Comparison of ENCODE assay signal across 12 cellular contexts in the genomic region with DNA sequence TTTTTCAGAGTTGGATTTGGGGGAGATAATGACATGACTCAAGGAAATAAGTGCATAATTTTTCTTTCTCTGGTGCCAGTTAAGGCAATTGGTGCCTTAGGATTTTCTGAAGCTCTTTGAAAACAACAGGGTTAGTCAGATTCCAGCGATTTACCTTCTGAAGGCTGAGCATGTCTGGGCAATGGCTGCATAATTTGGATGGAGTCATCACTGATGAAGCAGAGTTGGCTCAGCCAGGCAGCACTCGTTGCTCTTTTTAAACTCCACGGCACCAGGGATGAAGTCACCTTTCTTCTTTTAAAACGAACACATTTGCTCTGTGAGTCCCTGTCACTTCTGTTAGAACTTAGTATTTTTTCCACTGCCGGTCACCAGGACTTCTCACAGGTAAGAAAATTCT.
A peak's percentile ranks its signal among the peaks of the same experiment; 100 is the strongest.
DNase-seq lines count a peak whose midpoint lies in the region; ATAC-seq and TF ChIP-seq lines count a peak whose summit lies in the region.
"Had no signal": no experiment of that assay in that cellular context is flagged by ENCODE, and none has a peak within 500 bp of the region (broad histone marks: within the 10 kb centered on the region; RNA-seq: fewer than 3 reads in every experiment).

No MANE protein-coding gene starts in this region.

- H3K27me3 ChIP-seq in osteoblast (ENCODE audit: insufficient read depth, low read length) = peaks cover 12% of the 10 kb centered on the region
- H3K27me3 ChIP-seq in thyroid gland = no peaks in the 10 kb centered on the region
- no peaks in the 10 kb centered on the region for H3K27me3 ChIP-seq in CD4-positive, alpha-beta T cell (ENCODE audit: control insufficient read depth, insufficient read depth, low read length)

- POLR2A ChIA-PET in CD4-positive, alpha-beta T cell (lab: Charles Lee) = no interaction called here

- H3K4me3 ChIP-seq in osteoblast (ENCODE audit: insufficient read depth, low read length) (no peak overlapping the region), thyroid gland (replicated peaks in 1 of 3) (no peak overlapping the region)

- H3K4me1 ChIP-seq in osteoblast (ENCODE audit: insufficient read depth, low read length) (no peaks in the 10 kb centered on the region), thyroid gland (no peaks in the 10 kb centered on the region)

- TF ChIP-seq POLR2A in thyroid gland (IDR thresholded peaks at IDR 0.05) = no peak

- no peaks in the 10 kb centered on the region for H3K36me3 Mint-ChIP-seq in CD4-positive, alpha-beta T cell (ENCODE audit: low read depth)
- H3K36me3 Mint-ChIP-seq: CD4-positive, CD25-positive, alpha-beta regulatory T cell had no signal

- no peaks in the 10 kb centered on the region for H3K27me3 Mint-ChIP-seq in CD4-positive, alpha-beta T cell

- H3K4me3 Mint-ChIP-seq in CD4-positive, alpha-beta T cell = no peak overlapping the region
- H3K4me3 Mint-ChIP-seq: CD4-positive, CD25-positive, alpha-beta regulatory T cell; T-helper 2 cell treated with Interferon-gamma antibody and Interleukin-4, amounts not matched to agents 5 μg/mL and 100 μg/mL, for 36 hours had no signal

- H3K4me2 ChIP-seq in osteoblast (ENCODE audit: insufficient read depth, low read length) = peak overlapping the region; percentile 22

- CTCF ChIA-PET in CD4-positive, alpha-beta T cell (lab: Charles Lee) = interaction anchor here (1.1 kb wide), 1 partner anchor 10 kb away, joined by 3 read pairs; no protein-coding TSS in a partner anchor

- no peaks in the 10 kb centered on the region for H3K36me3 ChIP-seq in osteoblast (ENCODE audit: insufficient read depth, low read length)
- H3K36me3 ChIP-seq in thyroid gland = no peaks in the 10 kb centered on the region

- no peaks in the 10 kb centered on the region for H4K20me1 ChIP-seq in osteoblast (ENCODE audit: insufficient read depth, low read length)

- TF ChIP-seq CTCF in osteoblast (IDR thresholded peaks at IDR 0.05; ENCODE audit: extremely low read depth, low read depth, low read length) = no peak
- no peak for TF ChIP-seq CTCF in thyroid gland (IDR thresholded peaks at IDR 0.05)
- no peak for TF ChIP-seq CTCF in CD4-positive, alpha-beta T cell (IDR thresholded peaks at IDR 0.05)

- peak; percentile 63 for DNase-seq in ELR (ENCODE audit: low read depth)
- peak; percentile 24 for DNase-seq in NCI-H2171 (lab: John Stamatoyannopoulos, UW)
- DNase-seq in dedifferentiated amniotic fluid mesenchymal stem cell (ENCODE audit: extremely low spot score) = peak; percentile 33
- DNase-seq in osteoblast (ENCODE audit: insufficient read length, low spot score, missing footprints) = no peak
- DNase-seq in thyroid gland = no peak
- DNase-seq in CD4-positive, alpha-beta T cell = no peak
- DNase-seq: activated CD8-positive, alpha-beta memory T cell treated with anti-CD3 and anti-CD28 coated beads, Interleukin-2, amount 50 U/mL, for 4 hours; CD4-positive, CD25-positive, alpha-beta regulatory T cell; stimulated activated naive CD4-positive, alpha-beta T cell had no signal

- ATAC-seq in HG02870 (IDR thresholded peaks at IDR 0.05; ENCODE audit: unreplicated experiment) = no peak
- no peak for ATAC-seq in CD4-positive, alpha-beta T cell (ENCODE audit: poor library complexity)
- no peak for ATAC-seq in HG03025 (IDR thresholded peaks at IDR 0.05; ENCODE audit: low FRiP score, unreplicated experiment)

- H2AFZ ChIP-seq in osteoblast (ENCODE audit: low read length) = peak overlapping the region; percentile 23

- no peak overlapping the region for H3K27ac Mint-ChIP-seq in CD4-positive, alpha-beta T cell
- H3K27ac Mint-ChIP-seq: CD4-positive, CD25-positive, alpha-beta regulatory T cell; T-helper 2 cell treated with Interferon-gamma antibody and Interleukin-4, amounts not matched to agents 5 μg/mL and 100 μg/mL, for 36 hours had no signal

- H3K9me3 Mint-ChIP-seq in CD4-positive, alpha-beta T cell = no peaks in the 10 kb centered on the region
- H3K9me3 Mint-ChIP-seq: T-helper 2 cell treated with Interferon-gamma antibody and Interleukin-4, amounts not matched to agents 5 μg/mL and 100 μg/mL, for 36 hours had no signal

- no peaks in the 10 kb centered on the region for H3K9me3 ChIP-seq in osteoblast (ENCODE audit: low read depth, low read length)
- no peaks in the 10 kb centered on the region for H3K9me3 ChIP-seq in thyroid gland
- no peaks in the 10 kb centered on the region for H3K9me3 ChIP-seq in CD4-positive, alpha-beta T cell (ENCODE audit: control insufficient read depth, low read length)

- H3K27ac ChIP-seq in osteoblast (ENCODE audit: low read depth, low read length) (no peak overlapping the region), thyroid gland (no peak overlapping the region)
- H3K27ac ChIP-seq in CD4-positive, alpha-beta T cell (ENCODE audit: low read depth, low read length) = no peak overlapping the region

- 60 to 63% methylated on average over 5 of the region's 5 CpGs for WGBS in thyroid gland, 2 donors

- intact Hi-C loops in thyroid gland (cut with DNase I) = no loop called here
- intact Hi-C loops in CD4-positive, alpha-beta T cell (cut with DNase I, micrococcal nuclease) = no loop called here

- H3K4me1 Mint-ChIP-seq in CD4-positive, alpha-beta T cell (ENCODE audit: low read depth) = no peaks in the 10 kb centered on the region
- H3K4me1 Mint-ChIP-seq: CD4-positive, CD25-positive, alpha-beta regulatory T cell had no signal

- no peaks in the 10 kb centered on the region for H3K79me2 ChIP-seq in osteoblast (ENCODE audit: insufficient read depth, low read length)

Comparison
In these comparisons a context has a peak if more than half of its experiments do, and no peak if none do; other contexts are left out.
1. DNase-seq: peak in ELR (single experiment), NCI-H2171 (single experiment) and dedifferentiated amniotic fluid mesenchymal stem cell (single experiment); none in osteoblast (single experiment), thyroid gland (0 of 2) and CD4-positive, alpha-beta T cell (0 of 10).